Comparison of ENCODE assay signal across 1 cellular context in the genomic region with DNA sequence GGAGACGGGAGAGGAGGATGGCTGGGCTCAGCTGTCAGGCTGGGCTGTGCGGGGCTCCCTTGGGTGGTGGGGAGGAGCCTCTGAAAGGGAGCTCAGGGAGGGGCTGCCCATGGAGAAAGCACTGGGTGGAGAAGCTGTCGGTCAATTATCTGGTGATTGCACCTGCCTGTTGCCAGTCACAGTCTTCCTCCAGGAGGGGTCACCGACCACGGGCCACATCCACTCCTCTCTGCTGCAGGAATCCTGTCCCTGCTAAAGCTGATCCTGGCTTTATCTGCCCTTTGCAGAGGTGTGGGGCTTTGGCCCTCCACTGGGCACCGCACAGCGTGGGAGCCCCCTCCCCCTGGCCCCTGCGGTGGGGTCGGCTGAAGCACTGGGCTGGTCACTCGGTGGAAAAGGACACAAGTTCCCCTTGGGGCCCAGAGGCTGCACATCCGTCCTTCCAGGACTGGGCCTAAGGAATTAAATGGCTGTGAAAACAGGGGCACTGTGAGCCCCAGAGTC.
TF ChIP-seq lines count a peak whose summit lies in the region.

No MANE protein-coding gene starts in this region.

TF ChIP-seq in IMR-90, 13 proteins besides CTCF, POLR2A, EP300 and RAD21:
- TF ChIP-seq RCOR1 (IDR thresholded peaks at IDR 0.05; ENCODE audit: insufficient replicate concordance, low read length) (no peak), RFX5 (IDR thresholded peaks at IDR 0.05; ENCODE audit: low read depth, low read length) (no peak), CEBPB (IDR thresholded peaks at IDR 0.05; ENCODE audit: low read depth, low read length) (no peak), MAFK (IDR thresholded peaks at IDR 0.05; ENCODE audit: low read depth, low read length) (no peak), NFE2L2 (IDR thresholded peaks at IDR 0.05; ENCODE audit: low read depth, low read length) (no peak), BHLHE40 (IDR thresholded peaks at IDR 0.05; ENCODE audit: low read depth, low read length) (no peak)
- TF ChIP-seq, protein P1, sequence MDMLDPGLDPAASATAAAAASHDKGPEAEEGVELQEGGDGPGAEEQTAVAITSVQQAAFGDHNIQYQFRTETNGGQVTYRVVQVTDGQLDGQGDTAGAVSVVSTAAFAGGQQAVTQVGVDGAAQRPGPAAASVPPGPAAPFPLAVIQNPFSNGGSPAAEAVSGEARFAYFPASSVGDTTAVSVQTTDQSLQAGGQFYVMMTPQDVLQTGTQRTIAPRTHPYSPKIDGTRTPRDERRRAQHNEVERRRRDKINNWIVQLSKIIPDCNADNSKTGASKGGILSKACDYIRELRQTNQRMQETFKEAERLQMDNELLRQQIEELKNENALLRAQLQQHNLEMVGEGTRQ (IDR thresholded peaks at IDR 0.05; ENCODE audit: low read depth, low read length): no peak
- TF ChIP-seq, protein P2, sequence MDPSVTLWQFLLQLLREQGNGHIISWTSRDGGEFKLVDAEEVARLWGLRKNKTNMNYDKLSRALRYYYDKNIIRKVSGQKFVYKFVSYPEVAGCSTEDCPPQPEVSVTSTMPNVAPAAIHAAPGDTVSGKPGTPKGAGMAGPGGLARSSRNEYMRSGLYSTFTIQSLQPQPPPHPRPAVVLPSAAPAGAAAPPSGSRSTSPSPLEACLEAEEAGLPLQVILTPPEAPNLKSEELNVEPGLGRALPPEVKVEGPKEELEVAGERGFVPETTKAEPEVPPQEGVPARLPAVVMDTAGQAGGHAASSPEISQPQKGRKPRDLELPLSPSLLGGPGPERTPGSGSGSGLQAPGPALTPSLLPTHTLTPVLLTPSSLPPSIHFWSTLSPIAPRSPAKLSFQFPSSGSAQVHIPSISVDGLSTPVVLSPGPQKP (IDR thresholded peaks at IDR 0.05; ENCODE audit: borderline replicate concordance, low read depth, low read length): no peak
TF ChIP-seq in IMR-90: peak in this region for 0.
